In genomic region chr3:192570757-192571156, GRCh38 we compare ENCODE assay signal across 10 cellular contexts.
DNase-seq lines count a peak whose midpoint lies in the region; ATAC-seq, FAIRE-seq and TF ChIP-seq lines count a peak whose summit lies in the region.
"Had no signal": no experiment of that assay in that cellular context is flagged by ENCODE, and none has a peak within 500 bp of the region (broad histone marks: within the 10 kb centered on the region; RNA-seq: fewer than 3 reads in every experiment).

No MANE protein-coding gene starts in this region.

- no peaks in the 10 kb centered on the region for H3K9me3 Mint-ChIP-seq in activated T-helper 1 cell treated with anti-CD3 and anti-CD28 coated beads, Interleukin-12 subunit alpha, Interleukin-12 subunit beta, Interleukin-2, Interleukin-4 antibody, amounts not matched to agents 30 ng/mL and 10 ng/mL and 1 ng/mL, durations not matched to agents 14 hours and 24 hours and 36 hours
- H3K9me3 Mint-ChIP-seq in CD4-positive, alpha-beta T cell, result no peaks in the 10 kb centered on the region
- H3K9me3 Mint-ChIP-seq: activated naive CD4-positive, alpha-beta T cell treated with anti-CD3 and anti-CD28 coated beads, Interleukin-2, amount 50 U/mL, for 72 hours had no signal

- H3K36me3 ChIP-seq in muscle layer of colon (ENCODE audit: insufficient read depth, low read length), result no peaks in the 10 kb centered on the region

- H3K27me3 Mint-ChIP-seq in activated T-helper 1 cell treated with anti-CD3 and anti-CD28 coated beads, Interleukin-12 subunit alpha, Interleukin-12 subunit beta, Interleukin-2, Interleukin-4 antibody, amounts not matched to agents 30 ng/mL and 10 ng/mL and 1 ng/mL, durations not matched to agents 14 hours and 24 hours and 36 hours (ENCODE audit: insufficient read depth), result peaks cover 23% of the 10 kb centered on the region
- peaks cover 38% of the 10 kb centered on the region for H3K27me3 Mint-ChIP-seq in CD4-positive, alpha-beta T cell

- TF ChIP-seq POLR2A in A549 (IDR thresholded peaks at IDR 0.05; ENCODE audit: low read length), result no peak

- no peak for TF ChIP-seq CTCF in A549 (IDR thresholded peaks at IDR 0.05)
- TF ChIP-seq CTCF in CD4-positive, alpha-beta T cell (IDR thresholded peaks at IDR 0.05), result no peak

- 16% methylated on average over 4 of the region's 4 CpGs for WGBS in A549 (ENCODE audit: missing lambda C conversion rate)

- peak overlapping the region; percentile 88 for H3K4me2 ChIP-seq in A549

- H3K4me3 ChIP-seq in A549, result peak overlapping the region; percentile 41
- peak overlapping the region; percentile 33 to 59 for H3K4me3 ChIP-seq in muscle layer of colon (ENCODE audit: low read depth in 1 of 2, low read length in 2 of 2)
- H3K4me3 ChIP-seq: lung had no signal

- no peaks in the 10 kb centered on the region for H3K27me3 ChIP-seq in muscle layer of colon (ENCODE audit: control insufficient read depth in 1 of 2, insufficient read depth in 2 of 2, low read length in 2 of 2)
- peaks cover 12% of the 10 kb centered on the region for H3K27me3 ChIP-seq in CD4-positive, alpha-beta T cell (ENCODE audit: control insufficient read depth, insufficient read depth, low read length)

- no peak for ATAC-seq in A549
- no peak for ATAC-seq in GM19023 (IDR thresholded peaks at IDR 0.05; ENCODE audit: unreplicated experiment)
- ATAC-seq in CD4-positive, alpha-beta T cell (ENCODE audit: poor library complexity), result no peak

- no peaks in the 10 kb centered on the region for H3K36me3 Mint-ChIP-seq in activated T-helper 1 cell treated with anti-CD3 and anti-CD28 coated beads, Interleukin-12 subunit alpha, Interleukin-12 subunit beta, Interleukin-2, Interleukin-4 antibody, amounts not matched to agents 30 ng/mL and 10 ng/mL and 1 ng/mL, durations not matched to agents 14 hours and 24 hours and 36 hours (ENCODE audit: low read depth)
- H3K36me3 Mint-ChIP-seq in CD4-positive, alpha-beta T cell (ENCODE audit: low read depth), result no peaks in the 10 kb centered on the region
- H3K36me3 Mint-ChIP-seq: activated naive CD4-positive, alpha-beta T cell treated with anti-CD3 and anti-CD28 coated beads, Interleukin-2, amount 50 U/mL, for 72 hours had no signal

- DNase-seq in A549 (ENCODE audit: low read depth in 1 of 2, low spot score in 1 of 2) (no peak), NCI-H1105 treated with DMSO at 0.1 percent for 48 hours (lab: John Stamatoyannopoulos, UW) (peak; percentile 95), cerebellar cortex (ENCODE audit: low spot score) (peak; percentile 53), T-helper 9 cell (no peak)
- DNase-seq in activated T-helper 1 cell treated with anti-CD3 and anti-CD28 coated beads, Interleukin-12 subunit alpha, Interleukin-12 subunit beta, Interleukin-2, Interleukin-4 antibody, amounts not matched to agents 30 ng/mL and 10 ng/mL and 1 ng/mL, durations not matched to agents 14 hours and 24 hours and 36 hours (ENCODE audit: low spot score), result no peak
- no peak for DNase-seq in CD4-positive, alpha-beta T cell

- no peak for TF ChIP-seq EP300 in A549 (IDR thresholded peaks at IDR 0.05)

- FAIRE-seq in A549 (lab: Jason Lieb, UNC), result no peak

- peak overlapping the region; percentile 36 for H3K9ac ChIP-seq in muscle layer of colon (ENCODE audit: low read length)

- no peak overlapping the region for H3K27ac ChIP-seq in A549
- no peak overlapping the region for H3K27ac ChIP-seq in muscle layer of colon (ENCODE audit: low read depth, low read length)
- no peak overlapping the region for H3K27ac ChIP-seq in CD4-positive, alpha-beta T cell (ENCODE audit: low read depth, low read length)

- no peak for TF ChIP-seq RAD21 in A549 (conservative IDR thresholded peaks at IDR 0.05 in 1 of 2, IDR thresholded peaks at IDR 0.05 in 1 of 2)

- POLR2A ChIA-PET in A549 (lab: Yijun Ruan, JAX), result no interaction called here
- POLR2A ChIA-PET in CD4-positive, alpha-beta T cell (lab: Charles Lee), result no interaction called here

- no peak overlapping the region for H3K27ac Mint-ChIP-seq in activated T-helper 1 cell treated with anti-CD3 and anti-CD28 coated beads, Interleukin-12 subunit alpha, Interleukin-12 subunit beta, Interleukin-2, Interleukin-4 antibody, amounts not matched to agents 30 ng/mL and 10 ng/mL and 1 ng/mL, durations not matched to agents 14 hours and 24 hours and 36 hours
- H3K27ac Mint-ChIP-seq in CD4-positive, alpha-beta T cell, result no peak overlapping the region
- H3K27ac Mint-ChIP-seq: activated naive CD4-positive, alpha-beta T cell treated with anti-CD3 and anti-CD28 coated beads, Interleukin-2, amount 50 U/mL, for 72 hours had no signal

- intact Hi-C loops in activated T-helper 1 cell treated with anti-CD3 and anti-CD28 coated beads, Interleukin-12 subunit alpha, Interleukin-12 subunit beta, Interleukin-2, Interleukin-4 antibody, amounts not matched to agents 30 ng/mL and 10 ng/mL and 1 ng/mL, durations not matched to agents 14 hours and 24 hours and 36 hours (cut with micrococcal nuclease), result no loop called here
- intact Hi-C loops in CD4-positive, alpha-beta T cell (cut with DNase I, micrococcal nuclease), result no loop called here

- H3K4me1 ChIP-seq in A549, result 0 out of 3 replicates have a peak, but pooled peaks cover 4% of the 10 kb centered on the region
- H3K4me1 ChIP-seq in muscle layer of colon (ENCODE audit: insufficient read depth, low read length), result no peaks in the 10 kb centered on the region

- H3K4me3 Mint-ChIP-seq in activated T-helper 1 cell treated with anti-CD3 and anti-CD28 coated beads, Interleukin-12 subunit alpha, Interleukin-12 subunit beta, Interleukin-2, Interleukin-4 antibody, amounts not matched to agents 30 ng/mL and 10 ng/mL and 1 ng/mL, durations not matched to agents 14 hours and 24 hours and 36 hours, result no peak overlapping the region
- no peak overlapping the region for H3K4me3 Mint-ChIP-seq in CD4-positive, alpha-beta T cell

- H3K4me1 Mint-ChIP-seq in activated T-helper 1 cell treated with anti-CD3 and anti-CD28 coated beads, Interleukin-12 subunit alpha, Interleukin-12 subunit beta, Interleukin-2, Interleukin-4 antibody, amounts not matched to agents 30 ng/mL and 10 ng/mL and 1 ng/mL, durations not matched to agents 14 hours and 24 hours and 36 hours (ENCODE audit: low read depth), result peaks cover 9% of the 10 kb centered on the region
- no peaks in the 10 kb centered on the region for H3K4me1 Mint-ChIP-seq in CD4-positive, alpha-beta T cell (ENCODE audit: low read depth)

- CTCF ChIA-PET in A549 (lab: Yijun Ruan, JAX), result interaction anchor here (0.5 kb wide), 1 partner anchor 127 kb away, joined by 3 read pairs; no protein-coding TSS in a partner anchor
- CTCF ChIA-PET in CD4-positive, alpha-beta T cell (lab: Charles Lee), result no interaction called here

- no peaks in the 10 kb centered on the region for H3K9me3 ChIP-seq in A549
- H3K9me3 ChIP-seq in muscle layer of colon (ENCODE audit: low read length), result no peaks in the 10 kb centered on the region
- no peaks in the 10 kb centered on the region for H3K9me3 ChIP-seq in CD4-positive, alpha-beta T cell (ENCODE audit: control insufficient read depth, low read length)

TF ChIP-seq in A549, 52 proteins besides CTCF, POLR2A, EP300 and RAD21:
- TF ChIP-seq HDAC2 (IDR thresholded peaks at IDR 0.05), result no peak
- no peak for TF ChIP-seq SREBF2 (IDR thresholded peaks at IDR 0.05)
- no peak for TF ChIP-seq HMGXB4 (CRISPR knock-in tag; IDR thresholded peaks at IDR 0.05; ENCODE audit: borderline replicate concordance)
- TF ChIP-seq EHF (CRISPR knock-in tag; IDR thresholded peaks at IDR 0.05), result no peak
- TF ChIP-seq CHD2 (IDR thresholded peaks at IDR 0.05; ENCODE audit: low read length, partially characterized antibody), result no peak
- TF ChIP-seq ELK1 (IDR thresholded peaks at IDR 0.05; ENCODE audit: low read depth, low read length), result no peak
- TF ChIP-seq EHMT2 (IDR thresholded peaks at IDR 0.05; ENCODE audit: low read depth), result no peak

Comparison
In these comparisons a context has a peak if more than half of its experiments do, and no peak if none do; other contexts are left out.
1. DNase-seq: peak in NCI-H1105 treated with DMSO at 0.1 percent for 48 hours (single experiment) and cerebellar cortex (single experiment); none in A549 (0 of 2), activated T-helper 1 cell treated with anti-CD3 and anti-CD28 coated beads, Interleukin-12 subunit alpha, Interleukin-12 subunit beta, Interleukin-2, Interleukin-4 antibody, amounts not matched to agents 30 ng/mL and 10 ng/mL and 1 ng/mL, durations not matched to agents 14 hours and 24 hours and 36 hours (single experiment), T-helper 9 cell (single experiment) and CD4-positive, alpha-beta T cell (0 of 10).